ENCODE assay signal across 13 cellular contexts in genomic region chr7:139634087-139634486, GRCh38.
A peak's percentile ranks its signal among the peaks of the same experiment; 100 is the strongest.
DNase-seq lines count a peak whose midpoint lies in the region; ATAC-seq and TF ChIP-seq lines count a peak whose summit lies in the region.
"Had no signal": no experiment of that assay in that cellular context is flagged by ENCODE, and none has a peak within 500 bp of the region (broad histone marks: within the 10 kb centered on the region; RNA-seq: fewer than 3 reads in every experiment).

No MANE protein-coding gene starts in this region.

- no peaks in the 10 kb centered on the region for H3K9me3 Mint-ChIP-seq in CD8-positive, alpha-beta T cell
- H3K9me3 Mint-ChIP-seq in activated T-cell treated with anti-CD3 and anti-CD28 coated beads, Interleukin-2, amount 50 U/mL, for 72 hours, result no peaks in the 10 kb centered on the region
- no peaks in the 10 kb centered on the region for H3K9me3 Mint-ChIP-seq in T-helper 2 cell treated with Interferon-gamma antibody and Interleukin-4, amounts not matched to agents 5 μg/mL and 100 μg/mL, for 36 hours
- H3K9me3 Mint-ChIP-seq: HFFc6 had no signal

- intact Hi-C loops in CD8-positive, alpha-beta T cell (cut with DNase I, micrococcal nuclease), result no loop called here

- ATAC-seq in CD8-positive, alpha-beta T cell, result no peak
- ATAC-seq in activated T-cell treated with anti-CD3 and anti-CD28 coated beads, Interleukin-2, amount 50 U/mL, for 72 hours (replicated peaks in 1 of 2), result no peak

- H4K20me1 ChIP-seq in Loucy (ENCODE audit: insufficient read depth, low read length, poor library complexity, severe bottlenecking), result no peaks in the 10 kb centered on the region

- no peak overlapping the region for H3K4me2 ChIP-seq in Loucy (ENCODE audit: low read depth, low read length, poor library complexity, severe bottlenecking)

- H3K79me2 ChIP-seq in Loucy (ENCODE audit: insufficient read depth, low read length), result no peaks in the 10 kb centered on the region

- H3K4me1 ChIP-seq in CD8-positive, alpha-beta T cell (ENCODE audit: insufficient read depth, low read length), result peaks cover 54% of the 10 kb centered on the region
- H3K4me1 ChIP-seq in Loucy (ENCODE audit: insufficient read depth, low read length, poor library complexity, severe bottlenecking), result peaks cover 75% of the 10 kb centered on the region

- no peaks in the 10 kb centered on the region for H3K27me3 Mint-ChIP-seq in CD8-positive, alpha-beta T cell (ENCODE audit: low read depth)
- H3K27me3 Mint-ChIP-seq in activated T-cell treated with anti-CD3 and anti-CD28 coated beads, Interleukin-2, amount 50 U/mL, for 72 hours (ENCODE audit: low read depth), result no peaks in the 10 kb centered on the region
- H3K27me3 Mint-ChIP-seq in T-helper 2 cell treated with Interferon-gamma antibody and Interleukin-4, amounts not matched to agents 5 μg/mL and 100 μg/mL, for 36 hours (ENCODE audit: low read depth), result no peaks in the 10 kb centered on the region

- H3K36me3 ChIP-seq in CD8-positive, alpha-beta T cell (ENCODE audit: insufficient read depth, low read length), result no peaks in the 10 kb centered on the region
- peaks cover 8% of the 10 kb centered on the region; the same call in 1 of the 2 replicates for H3K36me3 ChIP-seq in Loucy (ENCODE audit: insufficient read depth, low read length)

- peak overlapping the region; percentile 97 for H3K27ac Mint-ChIP-seq in CD8-positive, alpha-beta T cell
- no peak overlapping the region for H3K27ac Mint-ChIP-seq in activated T-cell treated with anti-CD3 and anti-CD28 coated beads, Interleukin-2, amount 50 U/mL, for 72 hours
- no peak overlapping the region for H3K27ac Mint-ChIP-seq in T-helper 2 cell treated with Interferon-gamma antibody and Interleukin-4, amounts not matched to agents 5 μg/mL and 100 μg/mL, for 36 hours
- H3K27ac Mint-ChIP-seq: HFFc6 had no signal

- CTCF ChIA-PET in CD8-positive, alpha-beta T cell (lab: Charles Lee), result interaction anchor here (0.8 kb wide), 1 partner anchor 13 kb away, joined by 3 read pairs; no protein-coding TSS in a partner anchor

- no peak for TF ChIP-seq CTCF in CD8-positive, alpha-beta T cell (IDR thresholded peaks at IDR 0.05)
- no peak for TF ChIP-seq CTCF in Loucy (conservative IDR thresholded peaks at IDR 0.05; ENCODE audit: low read length)

- no peak overlapping the region for H3K4me3 Mint-ChIP-seq in CD8-positive, alpha-beta T cell
- no peak overlapping the region for H3K4me3 Mint-ChIP-seq in activated T-cell treated with anti-CD3 and anti-CD28 coated beads, Interleukin-2, amount 50 U/mL, for 72 hours
- H3K4me3 Mint-ChIP-seq in T-helper 2 cell treated with Interferon-gamma antibody and Interleukin-4, amounts not matched to agents 5 μg/mL and 100 μg/mL, for 36 hours, result no peak overlapping the region
- H3K4me3 Mint-ChIP-seq: HFFc6 had no signal

- peak overlapping the region; percentile 38 for H3K9ac ChIP-seq in Loucy (ENCODE audit: low read depth, low read length, poor library complexity, severe bottlenecking)

- no peak overlapping the region for H2AFZ ChIP-seq in Loucy (ENCODE audit: low read length)

- H3K9me2 ChIP-seq in Loucy (replicated peaks; ENCODE audit: low read depth, low read length), result no peaks in the 10 kb centered on the region

- H3K4me3 ChIP-seq in CD8-positive, alpha-beta T cell (ENCODE audit: low read depth, low read length), result no peak overlapping the region
- no peak overlapping the region for H3K4me3 ChIP-seq in Loucy (ENCODE audit: low read length, poor library complexity, severe bottlenecking)

- peaks cover 70% of the 10 kb centered on the region for H3K4me1 Mint-ChIP-seq in CD8-positive, alpha-beta T cell (ENCODE audit: low read depth)
- peaks cover 57% of the 10 kb centered on the region for H3K4me1 Mint-ChIP-seq in activated T-cell treated with anti-CD3 and anti-CD28 coated beads, Interleukin-2, amount 50 U/mL, for 72 hours (ENCODE audit: low read depth)
- peaks cover 50% of the 10 kb centered on the region for H3K4me1 Mint-ChIP-seq in T-helper 2 cell treated with Interferon-gamma antibody and Interleukin-4, amounts not matched to agents 5 μg/mL and 100 μg/mL, for 36 hours (ENCODE audit: low read depth)

- peaks cover 33% of the 10 kb centered on the region for H3K36me3 Mint-ChIP-seq in CD8-positive, alpha-beta T cell
- peaks cover 2 to 16% of the 10 kb centered on the region in 2 donors for H3K36me3 Mint-ChIP-seq in activated T-cell treated with anti-CD3 and anti-CD28 coated beads, Interleukin-2, amount 50 U/mL, for 72 hours (ENCODE audit: insufficient read depth in 2 of 2)
- peaks cover 38% of the 10 kb centered on the region for H3K36me3 Mint-ChIP-seq in T-helper 2 cell treated with Interferon-gamma antibody and Interleukin-4, amounts not matched to agents 5 μg/mL and 100 μg/mL, for 36 hours (ENCODE audit: low read depth)

- no peaks in the 10 kb centered on the region for H3K27me3 ChIP-seq in CD8-positive, alpha-beta T cell (ENCODE audit: insufficient read depth, low read length)
- no peaks in the 10 kb centered on the region for H3K27me3 ChIP-seq in Loucy (ENCODE audit: insufficient read depth, low read length, poor library complexity, severe bottlenecking)

- DNase-seq in CD8-positive, alpha-beta T cell, result no peak
- DNase-seq in medulla oblongata (ENCODE audit: extremely low spot score) (peak; percentile 56), pons (ENCODE audit: low spot score) (peak; percentile 53), MV-4-11 (lab: John Stamatoyannopoulos, UW) (no peak)
- DNase-seq in activated T-cell treated with anti-CD3 and anti-CD28 coated beads, Interleukin-2, amount 50 U/mL, for 72 hours, result no peak
- no peak for DNase-seq in T-helper 2 cell treated with Interferon-gamma antibody and Interleukin-4, amounts not matched to agents 5 μg/mL and 100 μg/mL, for 36 hours (ENCODE audit: low spot score)
- DNase-seq: HFFc6, KBM-7, NCI-H1092 treated with DMSO at 0.1 percent for 48 hours, NCI-H187, SHP77 had no signal

- POLR2A ChIA-PET in CD8-positive, alpha-beta T cell (lab: Charles Lee), result no interaction called here

- H3K9me3 ChIP-seq in CD8-positive, alpha-beta T cell (ENCODE audit: low read length), result no peaks in the 10 kb centered on the region
- no peaks in the 10 kb centered on the region for H3K9me3 ChIP-seq in Loucy (ENCODE audit: insufficient read depth, low read depth, low read length)

- no peaks in the 10 kb centered on the region for H3F3A ChIP-seq in Loucy (ENCODE audit: low read depth)

- H3K27ac ChIP-seq in CD8-positive, alpha-beta T cell (ENCODE audit: low read depth, low read length), result no peak overlapping the region
- H3K27ac ChIP-seq: HL-60 had no signal

Comparison
In these comparisons a context has a peak if more than half of its experiments do, and no peak if none do; other contexts are left out.
1. DNase-seq: peak in medulla oblongata (single experiment) and pons (single experiment); none in CD8-positive, alpha-beta T cell (0 of 7), activated T-cell treated with anti-CD3 and anti-CD28 coated beads, Interleukin-2, amount 50 U/mL, for 72 hours (0 of 2), MV-4-11 (single experiment) and T-helper 2 cell treated with Interferon-gamma antibody and Interleukin-4, amounts not matched to agents 5 μg/mL and 100 μg/mL, for 36 hours (single experiment).